Comparison of ENCODE assay signal across 23 cellular contexts in the genomic region with DNA sequence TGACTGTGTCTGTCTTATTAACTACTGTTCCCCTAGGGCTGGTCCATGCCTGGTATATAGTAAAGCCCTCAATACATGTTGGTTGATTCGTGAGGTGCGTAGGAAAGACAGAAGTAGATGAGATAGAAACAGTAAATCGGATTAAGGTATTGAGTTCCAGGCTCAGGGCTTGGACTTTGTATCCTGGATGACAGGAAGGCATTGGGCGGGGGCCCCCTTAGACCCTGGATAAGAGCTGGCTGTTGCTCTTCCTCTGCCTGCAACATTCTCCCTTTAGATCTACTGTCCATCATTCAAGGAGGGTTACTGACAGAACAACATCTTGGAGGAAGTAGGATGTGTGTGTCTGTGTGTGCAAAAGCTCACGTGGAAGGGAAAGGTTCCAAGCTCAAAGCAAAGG. TPM values are rescaled to one million over a fixed set of nuclear protein-coding genes. Genes with fewer than 3 reads are reported as not detected.
A peak's percentile ranks its signal among the peaks of the same experiment; 100 is the strongest.
DNase-seq lines count a peak whose midpoint lies in the region; ATAC-seq, FAIRE-seq and TF ChIP-seq lines count a peak whose summit lies in the region.
"Had no signal": no experiment of that assay in that cellular context is flagged by ENCODE, and none has a peak within 500 bp of the region (broad histone marks: within the 10 kb centered on the region; RNA-seq: fewer than 3 reads in every experiment).

No MANE protein-coding gene starts in this region.

- no peaks in the 10 kb centered on the region; the same call in 1 of the 2 replicates for H3K27me3 Mint-ChIP-seq in WTC11 (ENCODE audit: low read depth)
- H3K27me3 Mint-ChIP-seq in naive thymus-derived CD4-positive, alpha-beta T cell, result peaks cover 46 to 60% (median 56%) of the 10 kb centered on the region in 5 donors

- peaks cover 0 to 10% (median 6%) of the 10 kb centered on the region in 11 experiments; a peak in 7 of 22 replicates for H3K9me3 ChIP-seq in BLaER1 treated with 17β-estradiol and CSF1 and Interleukin-3, amounts not matched to agents 10 nM and 100 nM (replicated peaks in 1 of 11)
- H3K9me3 ChIP-seq in MM.1S (replicated peaks; ENCODE audit: insufficient read depth, low read length) (no peaks in the 10 kb centered on the region), small intestine (ENCODE audit: control insufficient read depth, low read depth) (no peaks in the 10 kb centered on the region), SK-N-SH (no peaks in the 10 kb centered on the region)
- no peaks in the 10 kb centered on the region for H3K9me3 ChIP-seq in naive thymus-derived CD4-positive, alpha-beta T cell (ENCODE audit: control insufficient read depth in 2 of 3, low read length in 3 of 3)
- H3K9me3 ChIP-seq: SJCRH30 had no signal

- TF ChIP-seq EP300 in SK-N-SH (IDR thresholded peaks at IDR 0.05; ENCODE audit: borderline replicate concordance in 1 of 2, low read depth in 1 of 2, low read length in 1 of 2), result no peak

- TF ChIP-seq RAD21 in SK-N-SH (IDR thresholded peaks at IDR 0.05; ENCODE audit: low read length), result no peak

- peak overlapping the region in 1 of 11 experiments; percentile 86; a peak in 2 of 22 replicates for H3K9ac ChIP-seq in BLaER1 treated with 17β-estradiol and CSF1 and Interleukin-3, amounts not matched to agents 10 nM and 100 nM
- H3K9ac ChIP-seq in MM.1S (ENCODE audit: low read length) (peak overlapping the region; percentile 4), SK-N-SH (no peak overlapping the region)
- H3K9ac ChIP-seq: KMS-11 had no signal

- peaks cover 57% of the 10 kb centered on the region for H3K4me1 Mint-ChIP-seq in WTC11
- H3K4me1 Mint-ChIP-seq in naive thymus-derived CD4-positive, alpha-beta T cell, result peaks cover 0 to 5% (median 2%) of the 10 kb centered on the region in 7 donors

- no peaks in the 10 kb centered on the region for H4K20me1 ChIP-seq in BLaER1 treated with 17β-estradiol and CSF1 and Interleukin-3, amounts not matched to agents 10 nM and 100 nM
- H4K20me1 ChIP-seq in MM.1S (ENCODE audit: insufficient read depth, low read length) (no peaks in the 10 kb centered on the region), SK-N-SH (ENCODE audit: insufficient read depth) (no peaks in the 10 kb centered on the region)

- peak overlapping the region; percentile 29 for H3K27ac Mint-ChIP-seq in WTC11
- H3K27ac Mint-ChIP-seq in naive thymus-derived CD4-positive, alpha-beta T cell, result no peak overlapping the region
- H3K27ac Mint-ChIP-seq: CD4-positive, alpha-beta memory T cell had no signal

- no peak overlapping the region for H3K4me3 Mint-ChIP-seq in WTC11
- no peak overlapping the region for H3K4me3 Mint-ChIP-seq in naive thymus-derived CD4-positive, alpha-beta T cell
- H3K4me3 Mint-ChIP-seq: CD4-positive, alpha-beta memory T cell had no signal

- CTCF ChIA-PET in WTC11 (lab: Charles Lee), result no interaction called here
- CTCF ChIA-PET in naive thymus-derived CD4-positive, alpha-beta T cell (lab: Charles Lee), result no interaction called here
- CTCF ChIA-PET in SK-N-SH (lab: Yijun Ruan, JAX), result no interaction called here

- no peaks in the 10 kb centered on the region for H3K9me3 Mint-ChIP-seq in WTC11
- H3K9me3 Mint-ChIP-seq in naive thymus-derived CD4-positive, alpha-beta T cell, result peaks cover 0 to 2% (median 0%) of the 10 kb centered on the region in 11 donors
- H3K9me3 Mint-ChIP-seq: CD4-positive, alpha-beta memory T cell had no signal

- no peaks in the 10 kb centered on the region for H3K36me3 Mint-ChIP-seq in WTC11
- peaks cover 0 to 8% (median 0%) of the 10 kb centered on the region in 5 donors for H3K36me3 Mint-ChIP-seq in naive thymus-derived CD4-positive, alpha-beta T cell
- H3K36me3 Mint-ChIP-seq: CD4-positive, alpha-beta memory T cell had no signal

- intact Hi-C loops in naive thymus-derived CD4-positive, alpha-beta T cell (cut with micrococcal nuclease), result no loop called here

- H2AFZ ChIP-seq in MM.1S (ENCODE audit: low read length), result 0 out of 2 replicates have a peak overlapping the region, but pooled peaks have one; percentile 35
- no peak overlapping the region for H2AFZ ChIP-seq in SK-N-SH (ENCODE audit: low read depth)

- 32 to 60% (median 40%) methylated on average over 5 of the region's 5 CpGs for WGBS in small intestine, 3 donors
- 88% methylated on average over 5 of the region's 5 CpGs for WGBS in SK-N-SH (ENCODE audit: low lambda C conversion rate)

- no peaks in the 10 kb centered on the region for H3K9me2 ChIP-seq in MM.1S (replicated peaks; ENCODE audit: insufficient read depth, low read length)
- no peaks in the 10 kb centered on the region for H3K9me2 ChIP-seq in SK-N-SH

- DNase-seq in MM.1S, result no peak
- no peak for DNase-seq in WTC11 (ENCODE audit: low spot score)
- DNase-seq in small intestine, result peak; percentile 9
- DNase-seq in naive thymus-derived CD4-positive, alpha-beta T cell, result no peak
- no peak for DNase-seq in SK-N-SH
- DNase-seq in HK-2 (ENCODE audit: unreplicated experiment), result no peak
- DNase-seq: C1 segment of cervical spinal cord; CD4-positive, alpha-beta memory T cell; EL; GDM1; IMR-90; NCI-H1092; NCI-H1417 treated with DMSO at 0.1 percent for 48 hours; NCI-H1694 treated with DMSO at 0.1 percent for 48 hours; NCI-H2171; NCI-H226; PC-3; SJCRH30; T-helper 1 cell had no signal

- H3K27me3 ChIP-seq in BLaER1 treated with 17β-estradiol and CSF1 and Interleukin-3, amounts not matched to agents 10 nM and 100 nM, result no peaks in the 10 kb centered on the region
- H3K27me3 ChIP-seq in MM.1S (replicated peaks; ENCODE audit: insufficient read depth, low read length) (no peaks in the 10 kb centered on the region), small intestine (ENCODE audit: control insufficient read depth in 2 of 2, insufficient read depth in 2 of 2, low read length in 2 of 2) (no peaks in the 10 kb centered on the region), SK-N-SH (ENCODE audit: insufficient read depth) (0 out of 2 replicates have a peak, but pooled peaks cover 8% of the 10 kb centered on the region)
- no peaks in the 10 kb centered on the region for H3K27me3 ChIP-seq in naive thymus-derived CD4-positive, alpha-beta T cell (ENCODE audit: control insufficient read depth in 2 of 2, insufficient read depth in 2 of 2, low read length in 2 of 2)
- H3K27me3 ChIP-seq: SJCRH30 had no signal

- peak overlapping the region; percentile 33 to 94 (median 84); a peak in 21 of 22 replicates for H3K4me2 ChIP-seq in BLaER1 treated with 17β-estradiol and CSF1 and Interleukin-3, amounts not matched to agents 10 nM and 100 nM
- H3K4me2 ChIP-seq in MM.1S (ENCODE audit: low read depth, low read length) (peak overlapping the region; percentile 46), SK-N-SH (no peak overlapping the region)
- H3K4me2 ChIP-seq: KMS-11 had no signal

- H3F3A ChIP-seq in MM.1S (ENCODE audit: insufficient read depth, low read length), result peaks cover 26% of the 10 kb centered on the region
- no peaks in the 10 kb centered on the region for H3F3A ChIP-seq in SK-N-SH (replicated peaks; ENCODE audit: insufficient read depth)

- no peak overlapping the region for H3K4me3 ChIP-seq in BLaER1 treated with 17β-estradiol and CSF1 and Interleukin-3, amounts not matched to agents 10 nM and 100 nM
- H3K4me3 ChIP-seq in MM.1S (ENCODE audit: low read length) (peak overlapping the region; percentile 6; the same call in 1 of the 2 replicates), small intestine (ENCODE audit: low read depth in 1 of 2, low read length in 2 of 2) (no peak overlapping the region), SK-N-SH (ENCODE audit: low read depth in 2 of 2, low read length in 1 of 2) (no peak overlapping the region)
- H3K4me3 ChIP-seq in naive thymus-derived CD4-positive, alpha-beta T cell (ENCODE audit: low read length), result no peak overlapping the region
- H3K4me3 ChIP-seq: SJCRH30 had no signal

- H3K79me2 ChIP-seq in MM.1S (ENCODE audit: low read length), result no peaks in the 10 kb centered on the region
- H3K79me2 ChIP-seq in SK-N-SH (ENCODE audit: insufficient read depth), result no peaks in the 10 kb centered on the region

- peak overlapping the region in 8 of 11 experiments; percentile 83 to 98 (median 95); a peak in 15 of 22 replicates for H3K27ac ChIP-seq in BLaER1 treated with 17β-estradiol and CSF1 and Interleukin-3, amounts not matched to agents 10 nM and 100 nM
- H3K27ac ChIP-seq in MM.1S (ENCODE audit: low read length), result peak overlapping the region; percentile 89
- no peak overlapping the region for H3K27ac ChIP-seq in small intestine (ENCODE audit: low read depth in 1 of 2, low read length in 1 of 2)
- no peak overlapping the region for H3K27ac ChIP-seq in naive thymus-derived CD4-positive, alpha-beta T cell (ENCODE audit: low read depth, low read length)
- no peak overlapping the region for H3K27ac ChIP-seq in SK-N-SH (ENCODE audit: low read depth in 2 of 2, low read length in 1 of 2)
- H3K27ac ChIP-seq: KMS-11, SJCRH30 had no signal

- FAIRE-seq in small intestine (lab: Jason Lieb, UNC), result no peak
- FAIRE-seq: A204.1, GM12891 had no signal

- peaks cover 33 to 70% (median 63%) of the 10 kb centered on the region in 10 experiments for H3K4me1 ChIP-seq in BLaER1 treated with 17β-estradiol and CSF1 and Interleukin-3, amounts not matched to agents 10 nM and 100 nM
- peaks cover 62% of the 10 kb centered on the region for H3K4me1 ChIP-seq in MM.1S (ENCODE audit: low read length)
- no peaks in the 10 kb centered on the region for H3K4me1 ChIP-seq in small intestine (ENCODE audit: control insufficient read depth in 2 of 2, insufficient read depth in 1 of 2, low read depth in 1 of 2, low read length in 1 of 2)
- no peaks in the 10 kb centered on the region for H3K4me1 ChIP-seq in naive thymus-derived CD4-positive, alpha-beta T cell (ENCODE audit: control insufficient read depth in 2 of 2, insufficient read depth in 2 of 2, low read length in 2 of 2)
- peaks cover 0 to 19% of the 10 kb centered on the region in 2 experiments; a peak in 1 of 4 replicates for H3K4me1 ChIP-seq in SK-N-SH (ENCODE audit: control insufficient read depth in 1 of 2, insufficient read depth in 2 of 2, low read depth in 1 of 2, low read length in 1 of 2)

- POLR2A ChIA-PET in WTC11 (lab: Charles Lee) (no interaction called here), SK-N-SH (lab: Yijun Ruan, JAX) (no interaction called here)
- POLR2A ChIA-PET in naive thymus-derived CD4-positive, alpha-beta T cell (lab: Charles Lee), result no interaction called here

- H3K36me3 ChIP-seq in BLaER1 treated with 17β-estradiol and CSF1 and Interleukin-3, amounts not matched to agents 10 nM and 100 nM, result no peaks in the 10 kb centered on the region
- no peaks in the 10 kb centered on the region for H3K36me3 ChIP-seq in MM.1S (replicated peaks; ENCODE audit: insufficient read depth, low read length)
- no peaks in the 10 kb centered on the region for H3K36me3 ChIP-seq in small intestine (ENCODE audit: control insufficient read depth in 2 of 2, insufficient read depth in 2 of 2, low read length in 2 of 2)
- no peaks in the 10 kb centered on the region for H3K36me3 ChIP-seq in naive thymus-derived CD4-positive, alpha-beta T cell (ENCODE audit: control insufficient read depth in 2 of 3, insufficient read depth in 3 of 3, low read length in 3 of 3)
- no peaks in the 10 kb centered on the region for H3K36me3 ChIP-seq in SK-N-SH (replicated peaks in 1 of 2; ENCODE audit: control insufficient read depth in 1 of 2, insufficient read depth in 2 of 2, low read length in 1 of 2)
- H3K36me3 ChIP-seq: SJCRH30 had no signal

- TF ChIP-seq CTCF in MM.1S (IDR thresholded peaks at IDR 0.05; ENCODE audit: low read length) (no peak), WTC11 (IDR thresholded peaks at IDR 0.05) (no peak), SK-N-SH (IDR thresholded peaks at IDR 0.05) (no peak)

- no peak for ATAC-seq in WTC11
- ATAC-seq in naive thymus-derived CD4-positive, alpha-beta T cell, result no peak
- ATAC-seq: PC-3 had no signal

RNA-seq across cellular contexts. Expression of gene CTNNA1, which starts 31.2 kb away (rescaled TPM):
- 297 to 309 TPM (median 309 TPM) in 3 replicates for total RNA-seq in WTC11 (2021)
- polyA plus RNA-seq in small intestine (100 to 1,000 TPM; 145 to 222 (median 169) TPM), SK-N-SH (2012; rRNA removed) (118 and 130 TPM in 2 replicates)
- 10 to 100 TPM in 2 of 5 experiments, 1 to 10 TPM in 3; 3.7 to 52.9 (median 7.1) TPM for total RNA-seq in naive thymus-derived CD4-positive, alpha-beta T cell
- under 1 TPM; 0.78 to 0.92 TPM for polyA plus RNA-seq in naive thymus-derived CD4-positive, alpha-beta T cell
- polyA plus RNA-seq in SK-N-SH (2012; cell fraction: cytosol; rRNA removed), result 122 and 123 TPM in 2 replicates
- polyA plus RNA-seq in SK-N-SH (2012; cell fraction: nucleus; rRNA removed), result 161 and 184 TPM in 2 replicates

Comparison
In these comparisons a context has a peak if more than half of its experiments do, and no peak if none do; other contexts are left out.
1. H3K27ac ChIP-seq: peak in BLaER1 treated with 17β-estradiol and CSF1 and Interleukin-3, amounts not matched to agents 10 nM and 100 nM (8 of 11) and MM.1S (single experiment); none in small intestine (0 of 2), naive thymus-derived CD4-positive, alpha-beta T cell (single experiment) and SK-N-SH (0 of 2).
2. RNA of gene CTNNA1, which starts 31.2 kb away (polyA plus RNA-seq): 145 to 222 TPM in small intestine and 118 to 184 TPM in SK-N-SH; 0.78 to 0.92 TPM in naive thymus-derived CD4-positive, alpha-beta T cell; every median in the first group is over 10 times any median in the second.